Comparison of ENCODE assay signal across 17 cellular contexts in the genomic region with DNA sequence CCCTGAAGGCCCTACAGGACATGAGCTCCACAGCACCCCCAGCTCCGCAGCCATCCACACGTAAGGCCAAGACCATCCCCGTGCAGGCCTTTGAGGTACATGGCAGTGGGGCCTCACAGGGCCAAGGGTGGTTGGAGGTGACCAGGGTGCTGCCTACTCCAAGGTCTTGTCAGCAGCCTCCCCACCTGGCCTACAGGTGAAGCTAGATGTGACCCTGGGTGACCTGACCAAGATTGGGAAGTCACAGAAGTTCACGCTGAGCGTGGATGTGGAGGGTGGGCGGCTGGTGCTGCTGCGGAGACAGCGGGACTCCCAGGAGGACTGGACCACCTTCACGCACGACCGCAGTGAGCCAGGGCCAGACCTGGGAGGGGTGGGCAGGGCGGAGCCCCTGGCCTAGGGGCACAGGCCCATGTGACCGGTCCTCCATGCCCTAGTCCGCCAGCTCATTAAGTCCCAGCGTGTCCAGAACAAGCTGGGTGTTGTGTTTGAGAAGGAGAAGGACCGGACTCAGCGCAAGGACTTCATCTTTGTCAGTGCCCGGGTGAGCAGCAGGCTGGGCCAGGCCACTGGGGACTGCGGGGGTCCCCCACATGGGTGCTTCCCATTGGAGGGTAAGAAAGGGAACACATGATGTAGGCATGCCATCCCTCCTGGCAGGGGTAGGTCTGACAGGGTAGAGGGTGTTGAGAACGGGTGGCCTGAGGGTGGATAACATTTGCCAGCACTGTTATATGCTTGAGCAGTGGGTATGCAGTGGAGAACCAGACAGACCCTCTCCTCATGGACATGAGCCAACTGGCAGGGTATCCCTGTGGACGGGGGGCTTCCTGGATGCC. TPM values are rescaled to one million over a fixed set of nuclear protein-coding genes. Genes with fewer than 3 reads are reported as not detected.
DNase-seq lines count a peak whose midpoint lies in the region; ATAC-seq and TF ChIP-seq lines count a peak whose summit lies in the region.
"Had no signal": no experiment of that assay in that cellular context is flagged by ENCODE, and none has a peak within 500 bp of the region (broad histone marks: within the 10 kb centered on the region; RNA-seq: fewer than 3 reads in every experiment).

No MANE protein-coding gene starts in this region.

- no peak overlapping the region for H3K4me3 ChIP-seq in endodermal cell (ENCODE audit: low read length)
- H3K4me3 ChIP-seq: suprapubic skin had no signal

- no peak overlapping the region for H3K27ac Mint-ChIP-seq in endodermal cell
- no peak overlapping the region for H3K27ac Mint-ChIP-seq in type B pancreatic cell

- no peak overlapping the region for H3K9ac ChIP-seq in endodermal cell (ENCODE audit: extremely low read depth, low read length, poor library complexity, severe bottlenecking)
- H3K9ac ChIP-seq: parathyroid adenoma had no signal

- no peaks in the 10 kb centered on the region for H3K27me3 ChIP-seq in endodermal cell (ENCODE audit: control insufficient read depth, insufficient read depth, low read length, poor library complexity, severe bottlenecking)
- H3K27me3 ChIP-seq: foreskin keratinocyte, suprapubic skin had no signal

- no peak for ATAC-seq in HG03432 (IDR thresholded peaks at IDR 0.05; ENCODE audit: unreplicated experiment)
- ATAC-seq: foreskin keratinocyte, left lobe of liver had no signal

- H3K4me1 ChIP-seq in endodermal cell (ENCODE audit: control insufficient read depth, insufficient read depth, low read length), result peaks cover 5% of the 10 kb centered on the region
- H3K4me1 ChIP-seq: parathyroid adenoma had no signal

- WGBS in endodermal cell (ENCODE audit: insufficient coverage in 1 of 2, insufficient read length in 1 of 2), 2 experiments, result 95 to 98% methylated on average over 9 to 21 of the region's 21 CpGs

- H3K36me3 Mint-ChIP-seq in endodermal cell (ENCODE audit: low read depth) (peaks cover 77% of the 10 kb centered on the region), type B pancreatic cell (peaks cover 32% of the 10 kb centered on the region)

- H3K9me3 Mint-ChIP-seq in endodermal cell, result no peaks in the 10 kb centered on the region
- no peaks in the 10 kb centered on the region for H3K9me3 Mint-ChIP-seq in type B pancreatic cell

- POLR2A ChIA-PET in RWPE1 (lab: Yijun Ruan, JAX; ENCODE audit: low non-redundant PET), result interaction anchor here (0.6 kb wide), 1 partner anchor 12 kb away, joined by 3 read pairs; no protein-coding TSS in a partner anchor

- H3K27me3 Mint-ChIP-seq in endodermal cell (ENCODE audit: insufficient read depth), result no peaks in the 10 kb centered on the region
- H3K27me3 Mint-ChIP-seq in type B pancreatic cell, result no peaks in the 10 kb centered on the region

- H3K27ac ChIP-seq in RWPE1 (peak overlapping the region; percentile 14; the same call in 1 of the 2 replicates), endodermal cell (ENCODE audit: low read depth, low read length) (no peak overlapping the region)
- H3K27ac ChIP-seq: foreskin keratinocyte, parathyroid adenoma, suprapubic skin had no signal

- CTCF ChIA-PET in RWPE1 (lab: Yijun Ruan, JAX), result interaction anchor here (0.5 to 1.8 kb wide), 2 partner anchors 8 to 85 kb away, joined by 3 to 5 read pairs; no protein-coding TSS in a partner anchor

- peaks cover 91% of the 10 kb centered on the region for H3K36me3 ChIP-seq in endodermal cell (ENCODE audit: control insufficient read depth, insufficient read depth, low read length)

- no peak overlapping the region for H3K4me3 Mint-ChIP-seq in endodermal cell
- H3K4me3 Mint-ChIP-seq in type B pancreatic cell, result no peak overlapping the region

- no peaks in the 10 kb centered on the region for H3K9me3 ChIP-seq in endodermal cell (ENCODE audit: control insufficient read depth, low read length)
- H3K9me3 ChIP-seq: suprapubic skin had no signal

- TF ChIP-seq CTCF in RWPE1 (conservative IDR thresholded peaks at IDR 0.05; ENCODE audit: low read depth), result no peak
- TF ChIP-seq CTCF in endodermal cell (conservative IDR thresholded peaks at IDR 0.05), result no peak
- TF ChIP-seq CTCF in type B pancreatic cell (conservative IDR thresholded peaks at IDR 0.05), result no peak

- H3K4me1 Mint-ChIP-seq in endodermal cell (peaks cover 13% of the 10 kb centered on the region), type B pancreatic cell (ENCODE audit: unreplicated experiment) (peaks cover 16% of the 10 kb centered on the region)

- DNase-seq in RWPE1 (ENCODE audit: low spot score) (no peak), endodermal cell (peak; percentile 29), type B pancreatic cell (ENCODE audit: extremely low spot score, unreplicated experiment) (peak; percentile 57), nucleus accumbens (lab: John Stamatoyannopoulos, UW) (no peak)
- DNase-seq: activated naive CD4-positive, alpha-beta T cell treated with anti-CD3 and anti-CD28 coated beads, Interleukin-2, amount 50 U/mL, for 16 hours; activated T-cell treated with anti-CD3 and anti-CD28 coated beads for 4 hours; AML-193; COR-L47; EL; foreskin keratinocyte; OCI-M1; stimulated activated CD4-positive, alpha-beta T cell treated with anti-CD3 and anti-CD28 coated beads, Interleukin-4, amount 100 ng/mL, for 1 hour had no signal

RNA-seq across cellular contexts. Expression of gene INPPL1, which starts 5.6 kb away (rescaled TPM):
- total RNA-seq in endodermal cell (100 to 1,000 TPM; 230 to 325 TPM), type B pancreatic cell (ENCODE audit: low replicate concordance) (179 and 231 TPM in 2 replicates)
- polyA plus RNA-seq in endodermal cell (2013, experiment 1 of 2), result 149 TPM
- polyA plus RNA-seq in endodermal cell (2013, experiment 2 of 2), result 148 TPM

RNA-seq across cellular contexts. Expression of gene FOLR2, which starts 13.6 kb away (rescaled TPM):
- total RNA-seq in endodermal cell, result not detected
- not detected for polyA plus RNA-seq in endodermal cell (2013, experiment 1 of 2)
- not detected for polyA plus RNA-seq in endodermal cell (2013, experiment 2 of 2)
- total RNA-seq in type B pancreatic cell (ENCODE audit: low replicate concordance), result not detected in 2 replicates
- total RNA-seq: foreskin keratinocyte, SK-MEL-5 had no signal
- polyA plus RNA-seq: foreskin keratinocyte had no signal

RNA-seq across cellular contexts. Expression of gene PHOX2A, which starts 13.8 kb away (rescaled TPM):
- total RNA-seq in endodermal cell (under 1 TPM in 1 of 2 donors, not detected in 1; 0.92 TPM), type B pancreatic cell (ENCODE audit: low replicate concordance) (2.8 and 3.0 TPM in 2 replicates)
- 1.7 TPM for polyA plus RNA-seq in endodermal cell (2013, experiment 1 of 2)
- 1.9 TPM for polyA plus RNA-seq in endodermal cell (2013, experiment 2 of 2)
- total RNA-seq: foreskin keratinocyte, left lobe of liver, SK-MEL-5, suprapubic skin had no signal
- polyA plus RNA-seq: foreskin keratinocyte had no signal

RNA-seq across cellular contexts. Expression of gene FOLR1, which starts 38.2 kb away (rescaled TPM):
- total RNA-seq in endodermal cell (10 to 100 TPM; 13.8 to 19.3 TPM), type B pancreatic cell (ENCODE audit: low replicate concordance) (2.7 and 6.7 TPM in 2 replicates)
- polyA plus RNA-seq in endodermal cell (2013, experiment 1 of 2), result 5.8 TPM
- polyA plus RNA-seq in endodermal cell (2013, experiment 2 of 2), result 4.8 TPM
- total RNA-seq: foreskin keratinocyte, left lobe of liver, SK-MEL-5 had no signal
- polyA plus RNA-seq: foreskin keratinocyte had no signal

Comparison
In these comparisons a context has a peak if more than half of its experiments do, and no peak if none do; other contexts are left out.
1. DNase-seq: peak in endodermal cell (single experiment) and type B pancreatic cell (single experiment); none in RWPE1 (single experiment) and nucleus accumbens (0 of 56).